12 cellular contexts compared by ENCODE assay signal in the genomic region with DNA sequence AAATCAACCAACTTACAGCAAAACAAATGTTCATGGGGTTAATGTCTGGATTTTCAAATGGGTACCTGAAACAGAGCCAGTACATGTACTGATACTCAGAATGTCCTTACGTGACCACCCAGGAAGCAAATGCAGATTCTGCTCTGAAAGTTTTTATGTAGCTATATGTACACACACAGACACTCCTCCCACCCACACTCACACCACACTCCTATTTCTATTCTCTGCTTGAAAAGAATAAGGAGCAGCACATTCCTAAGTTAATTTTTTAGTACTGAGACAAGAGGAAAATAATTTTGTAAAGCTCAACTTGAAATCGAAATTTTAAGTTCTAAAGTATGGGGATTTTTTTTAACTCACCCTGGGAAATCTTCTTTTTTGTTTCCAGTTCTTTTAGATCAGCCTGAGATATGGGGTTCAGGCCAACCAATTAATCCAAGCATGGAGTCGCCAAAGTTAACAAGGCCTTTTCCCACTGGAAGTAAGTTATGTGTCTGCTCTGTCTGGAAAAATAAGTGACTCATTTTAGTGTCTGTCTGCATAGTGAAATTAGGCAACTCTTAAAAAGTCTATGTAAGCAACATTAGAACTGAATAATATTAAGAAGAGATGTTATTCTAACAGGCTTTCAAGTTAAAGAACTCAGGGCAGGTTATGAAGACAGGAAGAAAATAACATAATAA.
DNase-seq lines count a peak whose midpoint lies in the region; ATAC-seq, FAIRE-seq and TF ChIP-seq lines count a peak whose summit lies in the region.
"Had no signal": no experiment of that assay in that cellular context is flagged by ENCODE, and none has a peak within 500 bp of the region (broad histone marks: within the 10 kb centered on the region; RNA-seq: fewer than 3 reads in every experiment).

No MANE protein-coding gene starts in this region.

- no peaks in the 10 kb centered on the region for H3K9me3 Mint-ChIP-seq in chondrocyte (ENCODE audit: low read depth)
- H3K9me3 Mint-ChIP-seq: naive thymus-derived CD4-positive, alpha-beta T cell had no signal

- peak overlapping the region; percentile 46 for H3K4me3 Mint-ChIP-seq in chondrocyte (ENCODE audit: unreplicated experiment)
- H3K4me3 Mint-ChIP-seq: naive thymus-derived CD4-positive, alpha-beta T cell had no signal

- no peak overlapping the region for H3K4me3 ChIP-seq in kidney (ENCODE audit: low read length in 2 of 2)
- H3K4me3 ChIP-seq in subcutaneous abdominal adipose tissue (ENCODE audit: low read depth in 1 of 5, low read length in 5 of 5) = no peak overlapping the region
- H3K4me3 ChIP-seq: testis had no signal

- peaks cover 61% of the 10 kb centered on the region for H3K4me1 Mint-ChIP-seq in chondrocyte (ENCODE audit: low read depth)
- H3K4me1 Mint-ChIP-seq: naive thymus-derived CD4-positive, alpha-beta T cell had no signal

- peak overlapping the region; percentile 96 for H3K27ac Mint-ChIP-seq in chondrocyte (ENCODE audit: unreplicated experiment)
- H3K27ac Mint-ChIP-seq: naive thymus-derived CD4-positive, alpha-beta T cell had no signal

- H3K9ac ChIP-seq in kidney (ENCODE audit: low read length in 2 of 2) (no peak overlapping the region), subcutaneous abdominal adipose tissue (ENCODE audit: low read length in 5 of 5) (peak overlapping the region in 1 of 5 donors; percentile 44)

- H3K4me1 ChIP-seq in kidney (ENCODE audit: control insufficient read depth in 1 of 2, insufficient read depth in 1 of 2, low read depth in 1 of 2, low read length in 2 of 2) (peaks cover 0 to 11% of the 10 kb centered on the region in 2 donors), subcutaneous abdominal adipose tissue (ENCODE audit: control insufficient read depth in 5 of 5, insufficient read depth in 5 of 5, low read length in 5 of 5) (peaks cover 0 to 16% (median 8%) of the 10 kb centered on the region in 5 donors)
- H3K4me1 ChIP-seq: testis had no signal

- intact Hi-C loops in kidney (cut with DNase I) = no loop called here

- no peaks in the 10 kb centered on the region for H3K27me3 Mint-ChIP-seq in chondrocyte (ENCODE audit: low read depth)

- TF ChIP-seq CTCF in chondrocyte (IDR thresholded peaks at IDR 0.05) (no peak), kidney (IDR thresholded peaks at IDR 0.05; ENCODE audit: borderline replicate concordance, extremely low read depth, insufficient read depth) (no peak)

- no peaks in the 10 kb centered on the region for H3K27me3 ChIP-seq in subcutaneous abdominal adipose tissue (ENCODE audit: control insufficient read depth in 5 of 5, insufficient read depth in 4 of 5, low read length in 5 of 5)
- H3K27me3 ChIP-seq: testis had no signal

- DNase-seq in H4 (ENCODE audit: low spot score) (peak; percentile 30), chondrocyte (ENCODE audit: low spot score) (no peak), kidney (no peak), SW480 (ENCODE audit: low spot score) (no peak), cerebellar cortex (ENCODE audit: low spot score) (no peak)
- DNase-seq: DMS79; naive thymus-derived CD4-positive, alpha-beta T cell; NCI-H524 treated with DMSO at 0.1 percent for 48 hours; testis had no signal

- peak overlapping the region; percentile 30 to 55 for H3K27ac ChIP-seq in kidney (ENCODE audit: low read depth in 2 of 2, low read length in 2 of 2)
- H3K27ac ChIP-seq in subcutaneous abdominal adipose tissue (ENCODE audit: low read depth, low read length) = peak overlapping the region; percentile 12

- H3K36me3 Mint-ChIP-seq in chondrocyte (ENCODE audit: low read depth) = peaks cover 4% of the 10 kb centered on the region
- H3K36me3 Mint-ChIP-seq: naive thymus-derived CD4-positive, alpha-beta T cell had no signal

- H3K9me3 ChIP-seq in kidney (ENCODE audit: control insufficient read depth in 1 of 2, low read length in 2 of 2) (no peaks in the 10 kb centered on the region), subcutaneous abdominal adipose tissue (ENCODE audit: control insufficient read depth in 5 of 5, low read length in 5 of 5) (no peaks in the 10 kb centered on the region)
- H3K9me3 ChIP-seq: testis had no signal

- no peaks in the 10 kb centered on the region for H3K36me3 ChIP-seq in kidney (ENCODE audit: control insufficient read depth in 1 of 2, insufficient read depth in 2 of 2, low read length in 2 of 2)
- H3K36me3 ChIP-seq in subcutaneous abdominal adipose tissue (ENCODE audit: control insufficient read depth in 5 of 5, insufficient read depth in 5 of 5, low read length in 5 of 5) = no peaks in the 10 kb centered on the region

- peak; percentile 82 for FAIRE-seq in kidney (lab: Jason Lieb, UNC)

- ATAC-seq in GM21529 (IDR thresholded peaks at IDR 0.05; ENCODE audit: unreplicated experiment) (no peak), GM21786 (IDR thresholded peaks at IDR 0.05; ENCODE audit: unreplicated experiment) (no peak)
- ATAC-seq: naive thymus-derived CD4-positive, alpha-beta T cell had no signal
